Comparison of ENCODE assay signal across 10 cellular contexts in genomic region chr11:101583180-101584128, GRCh38. TPM values are rescaled to one million over a fixed set of nuclear protein-coding genes. Genes with fewer than 3 reads are reported as not detected.
DNase-seq lines count a peak whose midpoint lies in the region; ATAC-seq and TF ChIP-seq lines count a peak whose summit lies in the region.
"Had no signal": no experiment of that assay in that cellular context is flagged by ENCODE, and none has a peak within 500 bp of the region (broad histone marks: within the 10 kb centered on the region; RNA-seq: fewer than 3 reads in every experiment).

TSS of gene TRPC6 (minus strand) at chr11:101584007. CDS start at chr11:101583503, 504 bp downstream.

- peaks cover 0 to 45% (median 20%) of the 10 kb centered on the region in 3 donors for H3K27me3 ChIP-seq in stomach

- H3K27me3 Mint-ChIP-seq in T-helper 2 cell treated with Interferon-gamma antibody and Interleukin-4, amounts not matched to agents 5 μg/mL and 100 μg/mL, for 36 hours (ENCODE audit: low read depth): peaks cover 16% of the 10 kb centered on the region

- H3K36me3 ChIP-seq in stomach: no peaks in the 10 kb centered on the region

- no peaks in the 10 kb centered on the region for H3K36me3 Mint-ChIP-seq in T-helper 2 cell treated with Interferon-gamma antibody and Interleukin-4, amounts not matched to agents 5 μg/mL and 100 μg/mL, for 36 hours (ENCODE audit: low read depth)

- intact Hi-C loops in left colon (cut with DNase I, micrococcal nuclease): no loop called here
- intact Hi-C loops in stomach (cut with DNase I; ENCODE audit: low total_unique reads): no loop called here

- TF ChIP-seq CTCF in stomach (IDR thresholded peaks at IDR 0.05): no peak

- H3K4me1 ChIP-seq in stomach: peaks cover 0 to 19% (median 14%) of the 10 kb centered on the region in 4 donors

- peak; percentile 13 for ATAC-seq in left colon
- ATAC-seq: left lobe of liver had no signal

- no peak within 1 kb of the TSS for H3K4me3 Mint-ChIP-seq in T-helper 2 cell treated with Interferon-gamma antibody and Interleukin-4, amounts not matched to agents 5 μg/mL and 100 μg/mL, for 36 hours
- H3K4me3 Mint-ChIP-seq: activated CD4-positive, alpha-beta T cell treated with anti-CD3 and anti-CD28 coated beads, Interleukin-2, amount 10 ng/mL, durations not matched to agents 7 days and 5 days had no signal

- DNase-seq in HS-5 (ENCODE audit: low read depth) (peak; percentile 42), dermis microvascular lymphatic vessel endothelial cell (ENCODE audit: low read depth in 2 of 2) (peak in 1 of 2 donors; percentile 9), left colon (peak; percentile 4 to 42), stomach (no peak), COLO668 (lab: John Stamatoyannopoulos, UW; ENCODE audit: unreplicated experiment) (no peak), ureter (ENCODE audit: low spot score) (no peak), H4 (ENCODE audit: low spot score) (no peak)
- no peak for DNase-seq in T-helper 2 cell treated with Interferon-gamma antibody and Interleukin-4, amounts not matched to agents 5 μg/mL and 100 μg/mL, for 36 hours (ENCODE audit: low spot score)
- DNase-seq: activated CD4-positive, alpha-beta T cell treated with anti-CD3 and anti-CD28 coated beads, Interleukin-2, amount 10 ng/mL, durations not matched to agents 7 days and 5 days had no signal

- no peak for TF ChIP-seq POLR2A in stomach (IDR thresholded peaks at IDR 0.05)

- no peaks in the 10 kb centered on the region for H3K9me3 ChIP-seq in stomach

- no peak for TF ChIP-seq EP300 in stomach (IDR thresholded peaks at IDR 0.05)

- no peaks in the 10 kb centered on the region for H3K9me3 Mint-ChIP-seq in T-helper 2 cell treated with Interferon-gamma antibody and Interleukin-4, amounts not matched to agents 5 μg/mL and 100 μg/mL, for 36 hours

- H3K27ac ChIP-seq in stomach: peak within 1 kb of the TSS; percentile 23 to 70 (median 54)

- peak within 1 kb of the TSS; percentile 47 to 56 (median 49) for H3K4me3 ChIP-seq in stomach

- H3K27ac Mint-ChIP-seq in T-helper 2 cell treated with Interferon-gamma antibody and Interleukin-4, amounts not matched to agents 5 μg/mL and 100 μg/mL, for 36 hours: no peak within 1 kb of the TSS
- H3K27ac Mint-ChIP-seq: activated CD4-positive, alpha-beta T cell treated with anti-CD3 and anti-CD28 coated beads, Interleukin-2, amount 10 ng/mL, durations not matched to agents 7 days and 5 days had no signal

- 2 to 8% (median 6%) methylated on average over 41 to 83 of the region's 83 CpGs for WGBS in stomach, 5 donors

- H3K4me1 Mint-ChIP-seq in T-helper 2 cell treated with Interferon-gamma antibody and Interleukin-4, amounts not matched to agents 5 μg/mL and 100 μg/mL, for 36 hours (ENCODE audit: low read depth): no peaks in the 10 kb centered on the region
- H3K4me1 Mint-ChIP-seq: activated CD4-positive, alpha-beta T cell treated with anti-CD3 and anti-CD28 coated beads, Interleukin-2, amount 10 ng/mL, durations not matched to agents 7 days and 5 days had no signal

RNA-seq across cellular contexts. Expression of gene TRPC6, which starts in this region (rescaled TPM):
- total RNA-seq in dermis microvascular lymphatic vessel endothelial cell (13.1 and 27.6 TPM in 2 replicates), left colon (1 to 10 TPM in 1 of 2 donors, under 1 TPM in 1; 0.70 to 1.3 TPM), stomach (10 to 100 TPM in 3 of 5 donors, 1 to 10 TPM in 1, under 1 TPM in 1; 0.58 to 23.7 (median 12.1) TPM), ureter (5.8 TPM)
- 1 to 10 TPM in 1 of 3 donors, under 1 TPM in 2; 0.50 to 1.1 (median 0.56) TPM for polyA plus RNA-seq in stomach
- 0.02 TPM in 1 of 2 replicates, not detected in the other for total RNA-seq in H4 (2014; rRNA removed; shearing (Covaris generic))
- total RNA-seq: activated CD4-positive, alpha-beta T cell treated with anti-CD3 and anti-CD28 coated beads, Interleukin-2, amount 10 ng/mL, durations not matched to agents 7 days and 5 days; left lobe of liver had no signal

Comparison
In these comparisons a context has a peak if more than half of its experiments do, and no peak if none do; other contexts are left out.
1. DNase-seq: peak in HS-5 (single experiment) and left colon (2 of 2); none in stomach (single experiment), COLO668 (single experiment), T-helper 2 cell treated with Interferon-gamma antibody and Interleukin-4, amounts not matched to agents 5 μg/mL and 100 μg/mL, for 36 hours (single experiment), ureter (single experiment) and H4 (single experiment).